10 cellular contexts compared by ENCODE assay signal in genomic region chr3:153173758-153174516, GRCh38. TPM values are rescaled to one million over a fixed set of nuclear protein-coding genes. Genes with fewer than 3 reads are reported as not detected.
DNase-seq lines count a peak whose midpoint lies in the region; TF ChIP-seq lines count a peak whose summit lies in the region.
"Had no signal": no experiment of that assay in that cellular context is flagged by ENCODE, and none has a peak within 500 bp of the region (broad histone marks: within the 10 kb centered on the region; RNA-seq: fewer than 3 reads in every experiment).

No MANE protein-coding gene starts in this region.

- H4K20me1 ChIP-seq in MM.1S (ENCODE audit: insufficient read depth, low read length) (no peaks in the 10 kb centered on the region), mammary epithelial cell (ENCODE audit: insufficient read depth, low read length) (no peaks in the 10 kb centered on the region)

- peak; percentile 19 for TF ChIP-seq CTCF in MM.1S (IDR thresholded peaks at IDR 0.05; ENCODE audit: low read length)
- TF ChIP-seq CTCF in mammary epithelial cell (conservative IDR thresholded peaks at IDR 0.05 in 1 of 2, IDR thresholded peaks at IDR 0.05 in 1 of 2; ENCODE audit: extremely low read depth in 1 of 2, insufficient read depth in 1 of 2, low read depth in 1 of 2, low read length in 2 of 2): peak in 1 of 2 donors; percentile 35

- H3K27ac ChIP-seq in MM.1S (ENCODE audit: low read length) (no peak overlapping the region), mammary epithelial cell (ENCODE audit: insufficient read depth, low read depth, low read length) (no peak overlapping the region), mesendoderm (ENCODE audit: low read depth, low read length) (no peak overlapping the region)

- no peaks in the 10 kb centered on the region for H3K9me3 ChIP-seq in MM.1S (replicated peaks; ENCODE audit: insufficient read depth, low read length)
- no peaks in the 10 kb centered on the region for H3K9me3 ChIP-seq in mammary epithelial cell (replicated peaks; ENCODE audit: insufficient read depth, low read length)

- 0 out of 2 replicates have a peak, but pooled peaks cover 5% of the 10 kb centered on the region for H3F3A ChIP-seq in MM.1S (ENCODE audit: insufficient read depth, low read length)

- CTCF ChIA-PET in mammary epithelial cell (lab: Charles Lee; ENCODE audit: low non-redundant PET): interaction anchor here (0.7 to 0.8 kb wide), 2 partner anchors 12 to 119 kb away, joined by 3 read pairs; no protein-coding TSS in a partner anchor

- H3K4ac ChIP-seq in mesendoderm (ENCODE audit: low read depth, low read length): no peak overlapping the region

- H3K4me1 ChIP-seq in MM.1S (ENCODE audit: low read length): no peaks in the 10 kb centered on the region
- H3K4me1 ChIP-seq in mammary epithelial cell (ENCODE audit: insufficient read depth, low read length): peaks cover 15% of the 10 kb centered on the region
- peaks cover 3% of the 10 kb centered on the region for H3K4me1 ChIP-seq in mesendoderm (ENCODE audit: control insufficient read depth, low read depth, low read length)

- H3K18ac ChIP-seq in mesendoderm (ENCODE audit: low read length): no peak overlapping the region

- H3K79me2 ChIP-seq in MM.1S (ENCODE audit: low read length): no peaks in the 10 kb centered on the region
- H3K79me2 ChIP-seq in mammary epithelial cell (ENCODE audit: insufficient read depth, low read length): peaks cover 19% of the 10 kb centered on the region
- no peaks in the 10 kb centered on the region for H3K79me2 ChIP-seq in mesendoderm (ENCODE audit: control insufficient read depth, insufficient read depth, low read length)

- H3K9me3 Mint-ChIP-seq in activated T-helper 1 cell treated with anti-CD3 and anti-CD28 coated beads, Interleukin-12 subunit alpha, Interleukin-12 subunit beta, Interleukin-2, Interleukin-4 antibody, amounts not matched to agents 30 ng/mL and 10 ng/mL and 1 ng/mL, durations not matched to agents 14 hours and 24 hours and 36 hours: no peaks in the 10 kb centered on the region

- H3K4me2 ChIP-seq in MM.1S (ENCODE audit: low read depth, low read length): no peak overlapping the region
- no peak overlapping the region for H3K4me2 ChIP-seq in mammary epithelial cell (ENCODE audit: insufficient read depth, low read depth, low read length)
- H3K4me2 ChIP-seq in mesendoderm (ENCODE audit: low read length): no peak overlapping the region

- peaks cover 1% of the 10 kb centered on the region for H3K36me3 Mint-ChIP-seq in activated T-helper 1 cell treated with anti-CD3 and anti-CD28 coated beads, Interleukin-12 subunit alpha, Interleukin-12 subunit beta, Interleukin-2, Interleukin-4 antibody, amounts not matched to agents 30 ng/mL and 10 ng/mL and 1 ng/mL, durations not matched to agents 14 hours and 24 hours and 36 hours (ENCODE audit: low read depth)

- H3K9me2 ChIP-seq in MM.1S (replicated peaks; ENCODE audit: insufficient read depth, low read length): no peaks in the 10 kb centered on the region

- H3K79me1 ChIP-seq in mesendoderm (ENCODE audit: low read length): no peaks in the 10 kb centered on the region

- no peak overlapping the region for H2BK120ac ChIP-seq in mesendoderm (ENCODE audit: low read depth, low read length)

- no peak overlapping the region for H2BK5ac ChIP-seq in mesendoderm (ENCODE audit: low read length)

- no peaks in the 10 kb centered on the region for H3K27me3 ChIP-seq in MM.1S (replicated peaks; ENCODE audit: insufficient read depth, low read length)
- no peaks in the 10 kb centered on the region for H3K27me3 ChIP-seq in mammary epithelial cell (ENCODE audit: insufficient read depth, low read length)
- H3K27me3 ChIP-seq in mesendoderm (ENCODE audit: insufficient read depth, low read length, poor library complexity): no peaks in the 10 kb centered on the region

- H3K9ac ChIP-seq in MM.1S (ENCODE audit: low read length) (no peak overlapping the region), mammary epithelial cell (ENCODE audit: insufficient read depth, low read length) (no peak overlapping the region), mesendoderm (ENCODE audit: low read length) (no peak overlapping the region)

- no peak overlapping the region for H4K8ac ChIP-seq in mesendoderm (ENCODE audit: low read depth, low read length)

- H3K36me3 ChIP-seq in MM.1S (replicated peaks; ENCODE audit: insufficient read depth, low read length) (no peaks in the 10 kb centered on the region), mammary epithelial cell (ENCODE audit: insufficient read depth, low read length) (peaks cover 13% of the 10 kb centered on the region), mesendoderm (ENCODE audit: control insufficient read depth, insufficient read depth, low read length) (no peaks in the 10 kb centered on the region)

- H2BK15ac ChIP-seq in mesendoderm (replicated peaks; ENCODE audit: low read depth): no peak overlapping the region

- H4K5ac ChIP-seq in mesendoderm (ENCODE audit: low read length): no peak overlapping the region

- no peak overlapping the region for H3K56ac ChIP-seq in mesendoderm (ENCODE audit: low read length)

- H3K4me3 ChIP-seq in MM.1S (ENCODE audit: low read length): no peak overlapping the region
- no peak overlapping the region for H3K4me3 ChIP-seq in mammary epithelial cell (replicated peaks in 1 of 3; ENCODE audit: insufficient read depth in 1 of 3, low read depth in 2 of 3, low read length in 3 of 3)
- no peak overlapping the region for H3K4me3 ChIP-seq in mesendoderm (ENCODE audit: low read length)
- H3K4me3 ChIP-seq: skin epidermis had no signal

- no peak overlapping the region for H3K27ac Mint-ChIP-seq in activated T-helper 1 cell treated with anti-CD3 and anti-CD28 coated beads, Interleukin-12 subunit alpha, Interleukin-12 subunit beta, Interleukin-2, Interleukin-4 antibody, amounts not matched to agents 30 ng/mL and 10 ng/mL and 1 ng/mL, durations not matched to agents 14 hours and 24 hours and 36 hours

- H2AK5ac ChIP-seq in mesendoderm (ENCODE audit: low read length): no peak overlapping the region

- H3K27me3 Mint-ChIP-seq in activated T-helper 1 cell treated with anti-CD3 and anti-CD28 coated beads, Interleukin-12 subunit alpha, Interleukin-12 subunit beta, Interleukin-2, Interleukin-4 antibody, amounts not matched to agents 30 ng/mL and 10 ng/mL and 1 ng/mL, durations not matched to agents 14 hours and 24 hours and 36 hours (ENCODE audit: insufficient read depth): no peaks in the 10 kb centered on the region

- H3K4me3 Mint-ChIP-seq in activated T-helper 1 cell treated with anti-CD3 and anti-CD28 coated beads, Interleukin-12 subunit alpha, Interleukin-12 subunit beta, Interleukin-2, Interleukin-4 antibody, amounts not matched to agents 30 ng/mL and 10 ng/mL and 1 ng/mL, durations not matched to agents 14 hours and 24 hours and 36 hours: no peak overlapping the region

- DNase-seq in NCI-H748 (lab: John Stamatoyannopoulos, UW; ENCODE audit: unreplicated experiment): peak; percentile 12
- no peak for DNase-seq in NCI-H748 treated with DMSO at 0.1 percent for 48 hours (lab: John Stamatoyannopoulos, UW)
- DNase-seq in MM.1S: no peak
- peak; percentile 55 for DNase-seq in mammary epithelial cell
- peak; percentile 81 for DNase-seq in mesendoderm
- DNase-seq in activated T-helper 1 cell treated with anti-CD3 and anti-CD28 coated beads, Interleukin-12 subunit alpha, Interleukin-12 subunit beta, Interleukin-2, Interleukin-4 antibody, amounts not matched to agents 30 ng/mL and 10 ng/mL and 1 ng/mL, durations not matched to agents 14 hours and 24 hours and 36 hours (ENCODE audit: low spot score): no peak
- DNase-seq in MV-4-11 (lab: John Stamatoyannopoulos, UW): no peak
- DNase-seq in nucleus accumbens (lab: John Stamatoyannopoulos, UW): no peak
- DNase-seq: cortex of kidney had no signal

- H3K4me1 Mint-ChIP-seq in activated T-helper 1 cell treated with anti-CD3 and anti-CD28 coated beads, Interleukin-12 subunit alpha, Interleukin-12 subunit beta, Interleukin-2, Interleukin-4 antibody, amounts not matched to agents 30 ng/mL and 10 ng/mL and 1 ng/mL, durations not matched to agents 14 hours and 24 hours and 36 hours (ENCODE audit: low read depth): no peaks in the 10 kb centered on the region

- WGBS in mammary epithelial cell (ENCODE audit: low coverage, missing lambda C conversion rate): 42% methylated on average over 6 of the region's 6 CpGs
- WGBS in mesendoderm (ENCODE audit: extremely low coverage, insufficient coverage, low lambda C conversion rate): no CpG with 5 or more reads among the region's 6 CpGs

- in situ Hi-C loops in mammary epithelial cell (cut with MboI; ENCODE audit: low sequenced_read_pairs in 2 of 2): loop anchor here in 1 of 2 donors (25.0 kb wide), 2 partner anchors 413 to 588 kb away; no protein-coding TSS in a partner anchor

- no TSS peak for BruUV-seq in mammary epithelial cell (replicated peaks; lab: Mats Ljungman, UMichigan)

- dilution Hi-C loops in mammary epithelial cell (cut with HindIII; ENCODE audit: low sequenced_read_pairs): no loop called here

- H3K23ac ChIP-seq in mesendoderm (ENCODE audit: low read length): no peak overlapping the region

- intact Hi-C loops in mammary epithelial cell (cut with micrococcal nuclease): no loop called here
- intact Hi-C loops in activated T-helper 1 cell treated with anti-CD3 and anti-CD28 coated beads, Interleukin-12 subunit alpha, Interleukin-12 subunit beta, Interleukin-2, Interleukin-4 antibody, amounts not matched to agents 30 ng/mL and 10 ng/mL and 1 ng/mL, durations not matched to agents 14 hours and 24 hours and 36 hours (cut with micrococcal nuclease): no loop called here

- H2AFZ ChIP-seq in MM.1S (ENCODE audit: low read length): no peak overlapping the region
- H2AFZ ChIP-seq in mammary epithelial cell (ENCODE audit: low read depth, low read length): no peak overlapping the region

RNA-seq across cellular contexts. Expression of gene RAP2B, which starts 11.9 kb away (rescaled TPM):
- 10 to 100 TPM; 19.3 to 39.7 TPM for total RNA-seq in mammary epithelial cell
- 13.0 TPM for polyA plus RNA-seq in mammary epithelial cell
- polyA minus RNA-seq in mammary epithelial cell: 25.1 TPM
- 19.7 TPM for polyA plus RNA-seq in mesendoderm (2013, experiment 1 of 2)
- 19.7 TPM for polyA plus RNA-seq in mesendoderm (2013, experiment 2 of 2)
- total RNA-seq in activated T-helper 1 cell treated with anti-CD3 and anti-CD28 coated beads, Interleukin-12 subunit alpha, Interleukin-12 subunit beta, Interleukin-2, Interleukin-4 antibody, amounts not matched to agents 30 ng/mL and 10 ng/mL and 1 ng/mL, durations not matched to agents 14 hours and 24 hours and 36 hours: 15.4 and 16.0 TPM in 2 replicates

Comparison
In these comparisons a context has a peak if more than half of its experiments do, and no peak if none do; other contexts are left out.
1. DNase-seq: peak in NCI-H748 (single experiment), mammary epithelial cell (single experiment) and mesendoderm (single experiment); none in NCI-H748 treated with DMSO at 0.1 percent for 48 hours (single experiment), MM.1S (single experiment), activated T-helper 1 cell treated with anti-CD3 and anti-CD28 coated beads, Interleukin-12 subunit alpha, Interleukin-12 subunit beta, Interleukin-2, Interleukin-4 antibody, amounts not matched to agents 30 ng/mL and 10 ng/mL and 1 ng/mL, durations not matched to agents 14 hours and 24 hours and 36 hours (single experiment), MV-4-11 (single experiment) and nucleus accumbens (0 of 56).